In the genomic region with DNA sequence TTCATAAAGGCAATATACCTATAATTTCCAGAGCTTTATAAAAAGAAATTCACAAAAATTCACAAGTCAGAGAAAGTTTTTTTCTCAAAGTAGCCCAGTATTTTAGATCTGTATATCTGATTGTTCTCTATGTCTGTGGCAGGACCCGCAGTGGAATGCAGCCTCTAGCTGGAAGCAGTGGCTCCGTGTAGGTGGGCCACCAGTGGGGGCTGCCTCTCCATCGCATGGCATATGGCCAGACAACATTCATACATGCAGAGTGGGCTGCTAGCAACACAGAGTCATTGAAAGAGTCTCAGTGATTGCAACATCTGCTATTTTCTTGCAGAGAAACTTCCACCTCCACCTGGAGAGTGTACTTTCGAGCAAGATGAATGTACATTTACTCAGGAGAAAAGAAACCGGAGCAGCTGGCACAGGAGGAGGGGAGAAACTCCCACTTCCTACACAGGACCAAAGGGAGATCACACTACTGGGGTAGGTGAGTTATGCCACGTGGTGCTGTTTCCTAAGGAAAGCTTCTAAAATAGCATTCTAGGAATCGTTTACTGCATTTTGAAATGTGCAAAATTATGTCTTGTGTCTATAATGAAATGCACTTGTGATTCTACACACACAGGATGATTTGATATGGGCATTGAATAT, we compare ENCODE assay signal across 23 cellular contexts.
"Had no signal": no experiment of that assay in that cellular context is flagged by ENCODE, and none has a peak within 500 bp of the region (broad histone marks: within the 10 kb centered on the region; RNA-seq: fewer than 3 reads in every experiment).

No MANE protein-coding gene starts in this region.

- H3K4me3 Mint-ChIP-seq: activated CD8-positive, alpha-beta T cell treated with anti-CD3 and anti-CD28 coated beads for 36 hours; activated T-cell treated with anti-CD3 and anti-CD28 coated beads, Interleukin-2, amount 50 U/mL, for 4 hours; activated T-helper 17 cell treated with anti-CD3 and anti-CD28 coated beads, Interleukin-2, amount 50 U/mL, for 72 hours; central memory CD8-positive, alpha-beta T cell; dendritic cell treated with granulocyte-macrophage colony-stimulating factor and Interleukin-4, amounts not matched to agents 40 ng/mL and 50 ng/mL, for 4 days; endodermal cell; nephron had no signal

- H3K36me3 Mint-ChIP-seq: activated naive CD4-positive, alpha-beta T cell treated with anti-CD3 and anti-CD28 coated beads, Interleukin-2, amount 50 U/mL, for 72 hours had no signal

- H3K27me3 Mint-ChIP-seq: activated CD8-positive, alpha-beta T cell treated with anti-CD3 and anti-CD28 coated beads for 36 hours; activated T-helper 17 cell treated with anti-CD3 and anti-CD28 coated beads, Interleukin-2, amount 50 U/mL, for 72 hours; dendritic cell treated with granulocyte-macrophage colony-stimulating factor and Interleukin-4, amounts not matched to agents 40 ng/mL and 50 ng/mL, for 4 days had no signal

- H3K27ac Mint-ChIP-seq: activated CD8-positive, alpha-beta T cell treated with anti-CD3 and anti-CD28 coated beads for 36 hours; activated naive CD4-positive, alpha-beta T cell treated with anti-CD3 and anti-CD28 coated beads, Interleukin-2, amount 50 U/mL, for 72 hours; activated T-helper 17 cell treated with anti-CD3 and anti-CD28 coated beads, Interleukin-2, amount 50 U/mL, for 72 hours; dendritic cell treated with granulocyte-macrophage colony-stimulating factor and Interleukin-4, amounts not matched to agents 40 ng/mL and 50 ng/mL, for 4 days; endodermal cell; nephron had no signal

- H3K4me1 Mint-ChIP-seq: activated T-helper 17 cell treated with anti-CD3 and anti-CD28 coated beads, Interleukin-2, amount 50 U/mL, for 72 hours; central memory CD8-positive, alpha-beta T cell had no signal

- DNase-seq: activated CD4-positive, alpha-beta T cell treated with anti-CD3 and anti-CD28 coated beads, Interleukin-2, amount 50 U/mL, for 1 hour; activated CD4-positive, CD25-positive, alpha-beta regulatory T cell treated with anti-CD3 and anti-CD28 coated beads, Interleukin-2, amount 50 U/mL, for 72 hours; activated CD8-positive, alpha-beta T cell treated with anti-CD3 and anti-CD28 coated beads for 36 hours; activated T-cell treated with anti-CD3 and anti-CD28 coated beads, Interleukin-2, amount 50 U/mL, for 4 hours; endodermal cell; foreskin keratinocyte; heart right ventricle; left ventricle myocardium inferior; mesendoderm; pancreas; retina; stimulated activated CD4-positive, alpha-beta T cell treated with anti-CD3 and anti-CD28 coated beads, Interleukin-12 subunit alpha, Interleukin-12 subunit beta, amount 100 ng/mL, for 4 hours; stimulated activated CD4-positive, alpha-beta T cell treated with anti-CD3 and anti-CD28 coated beads, Interleukin-4, amount 100 ng/mL, for 1 hour; stimulated activated naive CD8-positive, alpha-beta T cell treated with anti-CD3 and anti-CD28 coated beads, Interleukin-15, Interleukin-2, amounts not matched to agents 100 U/mL and 50 U/mL, for 24 hours; T1000; trophoblast cell; uterus had no signal

- ATAC-seq: activated CD8-positive, alpha-beta T cell treated with anti-CD3 and anti-CD28 coated beads for 36 hours; activated naive CD4-positive, alpha-beta T cell treated with anti-CD3 and anti-CD28 coated beads, Interleukin-2, amount 50 U/mL, for 72 hours; activated T-cell treated with anti-CD3 and anti-CD28 coated beads, Interleukin-2, amount 50 U/mL, for 4 hours; activated T-helper 17 cell treated with anti-CD3 and anti-CD28 coated beads, Interleukin-2, amount 50 U/mL, for 72 hours; foreskin keratinocyte; heart right ventricle; pancreas; sciatic nerve; stimulated activated naive CD8-positive, alpha-beta T cell treated with anti-CD3 and anti-CD28 coated beads, Interleukin-15, Interleukin-2, amounts not matched to agents 100 U/mL and 50 U/mL, for 24 hours had no signal

- H3K9me3 Mint-ChIP-seq: activated CD8-positive, alpha-beta T cell treated with anti-CD3 and anti-CD28 coated beads for 36 hours; activated naive CD4-positive, alpha-beta T cell treated with anti-CD3 and anti-CD28 coated beads, Interleukin-2, amount 50 U/mL, for 72 hours; activated T-cell treated with anti-CD3 and anti-CD28 coated beads, Interleukin-2, amount 50 U/mL, for 4 hours; activated T-helper 17 cell treated with anti-CD3 and anti-CD28 coated beads, Interleukin-2, amount 50 U/mL, for 72 hours; central memory CD8-positive, alpha-beta T cell; dendritic cell treated with granulocyte-macrophage colony-stimulating factor and Interleukin-4, amounts not matched to agents 40 ng/mL and 50 ng/mL, for 4 days; endodermal cell; nephron had no signal
